8 cellular contexts compared by ENCODE assay signal in genomic region chr3:150286390-150287147, GRCh38.
DNase-seq lines count a peak whose midpoint lies in the region; ATAC-seq and TF ChIP-seq lines count a peak whose summit lies in the region.

No MANE protein-coding gene starts in this region.

- H3K4me3 ChIP-seq in KMS-11 (IDR thresholded peaks at IDR 0.05; ENCODE audit: insufficient read depth, low read depth, low read length) (no peak overlapping the region), RWPE2 (ENCODE audit: severe bottlenecking) (no peak overlapping the region), epithelial cell of proximal tubule (ENCODE audit: low read depth, low read length) (no peak overlapping the region), neuronal stem cell (ENCODE audit: low read length in 2 of 2) (no peak overlapping the region)

- no peaks in the 10 kb centered on the region for H3K9me3 ChIP-seq in RWPE2 (ENCODE audit: severe bottlenecking)
- H3K9me3 ChIP-seq in neuronal stem cell (replicated peaks in 1 of 2; ENCODE audit: control insufficient read depth in 2 of 2, insufficient read depth in 1 of 2, low read depth in 1 of 2, low read length in 2 of 2): peaks cover 0 to 8% of the 10 kb centered on the region in 2 donors

- no peak overlapping the region for H2AK5ac ChIP-seq in neuronal stem cell (ENCODE audit: low read depth, low read length)

- CTCF ChIA-PET in activated CD8-positive, alpha-beta memory T cell treated with anti-CD3 and anti-CD28 coated beads, Interleukin-2, amount 10 ng/mL, durations not matched to agents 7 days and 5 days (lab: Charles Lee): interaction anchor here (0.9 to 1.6 kb wide), 8 partner anchors 9 to 209 kb away, joined by 3 to 7 read pairs (median 4); no protein-coding TSS in a partner anchor

- H2BK12ac ChIP-seq in neuronal stem cell (ENCODE audit: low read length): no peak overlapping the region

- no peaks in the 10 kb centered on the region for H3K4me1 Mint-ChIP-seq in activated CD8-positive, alpha-beta memory T cell treated with anti-CD3 and anti-CD28 coated beads, Interleukin-2, amount 10 ng/mL, durations not matched to agents 7 days and 5 days

- H3K4ac ChIP-seq in neuronal stem cell (ENCODE audit: low read length): no peak overlapping the region

- H3K18ac ChIP-seq in neuronal stem cell (ENCODE audit: low read length): no peak overlapping the region

- no peak overlapping the region for H3K4me3 Mint-ChIP-seq in activated CD8-positive, alpha-beta memory T cell treated with anti-CD3 and anti-CD28 coated beads, Interleukin-2, amount 10 ng/mL, durations not matched to agents 7 days and 5 days

- no peaks in the 10 kb centered on the region for H3K79me1 ChIP-seq in neuronal stem cell (ENCODE audit: low read depth, low read length)

- no peak overlapping the region for H2BK5ac ChIP-seq in neuronal stem cell (ENCODE audit: low read length)

- H3K36me3 Mint-ChIP-seq in activated CD8-positive, alpha-beta memory T cell treated with anti-CD3 and anti-CD28 coated beads, Interleukin-2, amount 10 ng/mL, durations not matched to agents 7 days and 5 days: no peaks in the 10 kb centered on the region

- no peak overlapping the region for H2BK120ac ChIP-seq in neuronal stem cell (ENCODE audit: low read depth, low read length)

- H4K91ac ChIP-seq in neuronal stem cell (ENCODE audit: low read depth, low read length, poor library complexity): no peak overlapping the region

- no peak overlapping the region for H4K8ac ChIP-seq in neuronal stem cell (ENCODE audit: low read depth, low read length)

- H4K20me1 ChIP-seq in KMS-11 (ENCODE audit: insufficient read depth): no peaks in the 10 kb centered on the region

- WGBS in neuronal stem cell (ENCODE audit: extremely low coverage in 2 of 2, insufficient read length in 2 of 2, insufficient replicate concordance in 1 of 2), 2 donors: no CpG with 5 or more reads among the region's 6 CpGs

- peak; percentile 42 for ATAC-seq in activated CD8-positive, alpha-beta memory T cell treated with anti-CD3 and anti-CD28 coated beads, Interleukin-2, amount 10 ng/mL, durations not matched to agents 7 days and 5 days
- ATAC-seq in GM21526 (IDR thresholded peaks at IDR 0.05; ENCODE audit: low FRiP score, unreplicated experiment) (peak; percentile 89), RWPE2 (ENCODE audit: low read depth) (peak; percentile 93)

- DNase-seq in activated CD8-positive, alpha-beta memory T cell treated with anti-CD3 and anti-CD28 coated beads, Interleukin-2, amount 10 ng/mL, durations not matched to agents 7 days and 5 days: no peak
- DNase-seq in activated CD8-positive, alpha-beta memory T cell treated with anti-CD3 and anti-CD28 coated beads, Interleukin-2, amount 50 U/mL, for 48 hours: no peak
- DNase-seq in RWPE2 (ENCODE audit: low spot score) (no peak), epithelial cell of proximal tubule (ENCODE audit: low read depth) (no peak), neuronal stem cell (ENCODE audit: low spot score) (no peak), COLO668 (lab: John Stamatoyannopoulos, UW; ENCODE audit: unreplicated experiment) (no peak)

- no peaks in the 10 kb centered on the region for H3K27me3 ChIP-seq in KMS-11 (ENCODE audit: insufficient read depth, low read depth)
- no peaks in the 10 kb centered on the region for H3K27me3 ChIP-seq in RWPE2 (ENCODE audit: insufficient read depth, poor library complexity, severe bottlenecking)
- H3K27me3 ChIP-seq in neuronal stem cell (ENCODE audit: control insufficient read depth in 3 of 3, insufficient read depth in 3 of 3, low read depth in 1 of 3, low read length in 3 of 3): no peaks in the 10 kb centered on the region

- H3K23ac ChIP-seq in neuronal stem cell (ENCODE audit: low read depth, low read length, poor library complexity): no peak overlapping the region

- TF ChIP-seq CTCF in KMS-11 (conservative IDR thresholded peaks at IDR 0.05; ENCODE audit: low read depth, low read length) (peak; percentile 82), RWPE2 (IDR thresholded peaks at IDR 0.05; ENCODE audit: poor library complexity, severe bottlenecking) (peak; percentile 86), epithelial cell of proximal tubule (conservative IDR thresholded peaks at IDR 0.05; ENCODE audit: low read depth, low read length) (peak; percentile 74)

- H3K4me1 ChIP-seq in KMS-11 (ENCODE audit: low read depth, poor library complexity, severe bottlenecking): no peaks in the 10 kb centered on the region
- peaks cover 15% of the 10 kb centered on the region for H3K4me1 ChIP-seq in RWPE2 (ENCODE audit: insufficient read depth, poor library complexity, severe bottlenecking)
- H3K4me1 ChIP-seq in neuronal stem cell (ENCODE audit: control insufficient read depth in 2 of 2, insufficient read depth in 1 of 2, low read depth in 1 of 2, low read length in 2 of 2): no peaks in the 10 kb centered on the region

- H2AFZ ChIP-seq in KMS-11 (ENCODE audit: low read depth) (no peak overlapping the region), neuronal stem cell (ENCODE audit: low read length) (peak overlapping the region; percentile 69)

- H3K9ac ChIP-seq in KMS-11 (no peak overlapping the region), neuronal stem cell (ENCODE audit: low read depth, low read length, poor library complexity) (no peak overlapping the region)

- H3K4me2 ChIP-seq in KMS-11 (no peak overlapping the region), neuronal stem cell (ENCODE audit: insufficient read depth, low read length, poor library complexity, severe bottlenecking) (no peak overlapping the region)

- H3K27ac ChIP-seq in KMS-11 (no peak overlapping the region), RWPE2 (ENCODE audit: poor library complexity, severe bottlenecking) (peak overlapping the region; percentile 22), neuronal stem cell (replicated peaks; ENCODE audit: low read length) (no peak overlapping the region)

- no peaks in the 10 kb centered on the region for H3K36me3 ChIP-seq in KMS-11 (ENCODE audit: insufficient read depth)
- no peaks in the 10 kb centered on the region for H3K36me3 ChIP-seq in RWPE2 (ENCODE audit: low read depth)
- H3K36me3 ChIP-seq in neuronal stem cell (replicated peaks in 1 of 2; ENCODE audit: control insufficient read depth in 2 of 2, insufficient read depth in 2 of 2, low read length in 2 of 2): no peaks in the 10 kb centered on the region

- H3K79me2 ChIP-seq in KMS-11 (ENCODE audit: insufficient read depth, low read depth): no peaks in the 10 kb centered on the region

- no peak overlapping the region for H2BK15ac ChIP-seq in neuronal stem cell (ENCODE audit: low read length)

- no peaks in the 10 kb centered on the region for H3K9me3 Mint-ChIP-seq in activated CD8-positive, alpha-beta memory T cell treated with anti-CD3 and anti-CD28 coated beads, Interleukin-2, amount 10 ng/mL, durations not matched to agents 7 days and 5 days (ENCODE audit: low read depth)

- no peak overlapping the region for H3K27ac Mint-ChIP-seq in activated CD8-positive, alpha-beta memory T cell treated with anti-CD3 and anti-CD28 coated beads, Interleukin-2, amount 10 ng/mL, durations not matched to agents 7 days and 5 days

- H3K27me3 Mint-ChIP-seq in activated CD8-positive, alpha-beta memory T cell treated with anti-CD3 and anti-CD28 coated beads, Interleukin-2, amount 10 ng/mL, durations not matched to agents 7 days and 5 days: peaks cover 51% of the 10 kb centered on the region

- H3K14ac ChIP-seq in neuronal stem cell (ENCODE audit: low read length): no peak overlapping the region

Comparison
In these comparisons a context has a peak if more than half of its experiments do, and no peak if none do; other contexts are left out.
1. ATAC-seq: peak in every context shown above with its lines; median percentile 93 in RWPE2; 89 in GM21526; 42 in activated CD8-positive, alpha-beta memory T cell treated with anti-CD3 and anti-CD28 coated beads, Interleukin-2, amount 10 ng/mL, durations not matched to agents 7 days and 5 days.